ENCODE assay signal across 9 cellular contexts in the genomic region with DNA sequence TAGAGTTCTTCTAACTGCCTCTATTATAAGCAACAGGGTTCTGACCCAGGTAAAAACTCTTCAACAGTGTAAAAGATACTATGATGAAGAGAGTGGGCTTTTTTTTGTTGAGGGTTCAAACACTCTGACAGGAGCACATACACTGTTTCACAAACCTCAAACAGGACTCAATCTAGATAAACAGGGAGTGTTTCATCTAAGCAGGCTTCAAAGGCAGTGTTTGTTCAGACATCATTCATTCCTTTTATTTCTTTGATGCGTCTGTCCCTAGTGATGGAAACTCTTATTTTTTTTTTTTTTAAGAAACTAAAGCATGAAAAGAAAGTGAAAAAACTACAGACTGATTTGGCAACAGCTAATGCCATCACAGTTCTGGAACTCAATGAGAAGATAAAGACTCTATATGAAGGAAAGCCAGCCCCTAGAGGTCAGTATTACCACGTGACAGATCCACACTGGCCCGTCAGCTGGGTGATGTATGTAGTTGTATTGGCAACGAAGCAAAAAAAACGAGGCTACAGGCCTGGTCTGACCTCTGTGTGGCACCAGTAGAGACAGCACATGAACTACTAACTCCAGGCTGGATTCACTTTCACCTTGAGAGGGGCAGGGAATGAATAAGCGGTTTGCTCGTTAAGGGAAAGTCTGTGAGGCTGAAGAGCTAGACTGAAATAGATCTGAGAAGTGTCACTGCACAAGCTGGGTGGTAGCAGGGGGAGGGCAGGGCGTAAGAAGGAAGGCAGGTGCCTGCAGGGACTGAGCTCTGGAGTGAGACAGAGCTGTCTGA.
DNase-seq lines count a peak whose midpoint lies in the region; ATAC-seq and TF ChIP-seq lines count a peak whose summit lies in the region.
"Had no signal": no experiment of that assay in that cellular context is flagged by ENCODE, and none has a peak within 500 bp of the region (broad histone marks: within the 10 kb centered on the region; RNA-seq: fewer than 3 reads in every experiment).

No MANE protein-coding gene starts in this region.

- H3K27ac ChIP-seq in ACC112 (ENCODE audit: low read depth, low read length) (no peak overlapping the region), HCT116 (ENCODE audit: low read depth, low read length) (peak overlapping the region; percentile 0; the same call in 1 of the 2 replicates), dorsolateral prefrontal cortex (peak overlapping the region in 44 of 59 donors; percentile 2 to 78 (median 45))
- H3K27ac ChIP-seq: neutrophil had no signal

- H3K79me2 ChIP-seq in ACC112 (ENCODE audit: control insufficient read depth, insufficient read depth, low read length, unreplicated experiment) (no peaks in the 10 kb centered on the region), HCT116 (ENCODE audit: insufficient read depth, low read length) (no peaks in the 10 kb centered on the region)

- CTCF ChIA-PET in HCT116 (lab: Charles Lee) = interaction anchor here (0.6 to 1.4 kb wide), 7 partner anchors 10 to 624 kb away, joined by 3 to 10 read pairs (median 4); no protein-coding TSS in a partner anchor

- POLR2A ChIA-PET in HCT116 (lab: Charles Lee) = no interaction called here

- TF ChIP-seq CTCF in GM12872 (IDR thresholded peaks at IDR 0.05; ENCODE audit: insufficient read depth, low read depth, low read length) = peak; percentile 39
- peak; percentile 5 to 53 (median 52); a peak in 3 of 6 replicates for TF ChIP-seq CTCF in HCT116 (IDR thresholded peaks at IDR 0.05 in 2 of 3, conservative IDR thresholded peaks at IDR 0.05 in 1 of 3; ENCODE audit: borderline replicate concordance in 1 of 3, insufficient read depth in 1 of 3, low read depth in 2 of 3, low read length in 2 of 3)
- peak; percentile 12 to 76 (median 56) for TF ChIP-seq CTCF in dorsolateral prefrontal cortex (IDR thresholded peaks at IDR 0.05 in 54 of 56, conservative IDR thresholded peaks at IDR 0.05 in 2 of 56; ENCODE audit: low read depth in 1 of 56, partially characterized antibody in 56 of 56)

- RAD21 ChIA-PET in HCT116 (lab: Charles Lee; ENCODE audit: low non-redundant PET in 1 of 2, low total read pairs in 2 of 2, uncharacterized antibody in 2 of 2, unreplicated experiment in 2 of 2) = interaction anchor here (1.0 to 1.2 kb wide), 2 partner anchors 324 to 330 kb away, joined by 3 read pairs; no protein-coding TSS in a partner anchor

- H2AFZ ChIP-seq in ACC112 (ENCODE audit: low read length, unreplicated experiment) (peak overlapping the region; percentile 96), HCT116 (ENCODE audit: low read depth, low read length, poor library complexity, severe bottlenecking) (peak overlapping the region; percentile 13)

- no peaks in the 10 kb centered on the region for H3K36me3 ChIP-seq in ACC112 (ENCODE audit: insufficient read depth, low read length)
- no peaks in the 10 kb centered on the region for H3K36me3 ChIP-seq in HCT116 (ENCODE audit: control insufficient read depth in 1 of 2, insufficient read depth in 2 of 2, low read length in 2 of 2)
- H3K36me3 ChIP-seq: neutrophil had no signal

- no peak overlapping the region for H3K4me3 ChIP-seq in ACC112 (ENCODE audit: low read depth, low read length)
- no peak overlapping the region for H3K4me3 ChIP-seq in HCT116 (replicated peaks in 1 of 2; ENCODE audit: low read depth in 1 of 2, low read length in 2 of 2)
- peak overlapping the region in 12 of 59 donors; percentile 2 to 36 (median 14) for H3K4me3 ChIP-seq in dorsolateral prefrontal cortex

- H3K4me1 ChIP-seq in ACC112 (ENCODE audit: control insufficient read depth, insufficient read depth, low read length, unreplicated experiment) (peaks cover 38% of the 10 kb centered on the region), HCT116 (ENCODE audit: control insufficient read depth in 1 of 2, insufficient read depth in 2 of 2, low read length in 2 of 2) (peaks cover 14 to 26% of the 10 kb centered on the region in 2 experiments)

- BruUV-seq in HCT116 (replicated peaks; lab: Mats Ljungman, UMichigan) = no TSS peak

- TF ChIP-seq POLR2A in HCT116 (IDR thresholded peaks at IDR 0.05; ENCODE audit: borderline replicate concordance, extremely low read depth, insufficient read depth, insufficient read length) = no peak

- intact Hi-C loops in HCT116 (cut with micrococcal nuclease) = loop anchor here (2.0 to 10.0 kb wide), 4 partner anchors 311 to 969 kb away; no protein-coding TSS in a partner anchor
- intact Hi-C loops in dorsolateral prefrontal cortex (cut with DNase I) = loop anchor here (1.0 to 10.0 kb wide), 4 partner anchors 207 to 326 kb away; partner anchors contain the start of gene SLC12A2 (in 2 of the 2)

- H3K9ac ChIP-seq in HCT116 (ENCODE audit: low read length) = no peak overlapping the region

- no peaks in the 10 kb centered on the region for H3K9me3 ChIP-seq in HCT116 (ENCODE audit: control insufficient read depth in 1 of 2, insufficient read depth in 1 of 2, low read depth in 1 of 2, low read length in 2 of 2)
- H3K9me3 ChIP-seq: neutrophil had no signal

- peak; percentile 84 for ATAC-seq in HCT116

- H3K4me2 ChIP-seq in HCT116 (ENCODE audit: low read length) = peak overlapping the region; percentile 68

- TF ChIP-seq RAD21 in HCT116 (IDR thresholded peaks at IDR 0.05; ENCODE audit: low read depth) = peak; percentile 84

- DNase-seq in HCT116 (ENCODE audit: low read depth, low spot score) (peak; percentile 65), LoVo (ENCODE audit: low spot score) (peak; percentile 78), SK-N-DZ (ENCODE audit: low spot score) (peak; percentile 86), dorsolateral prefrontal cortex (peak in 9 of 10 donors; percentile 26 to 80 (median 54)), midbrain (lab: John Stamatoyannopoulos, UW) (peak; percentile 72), ureter (ENCODE audit: low spot score) (peak; percentile 42)

- no peaks in the 10 kb centered on the region for H3K9me2 ChIP-seq in HCT116 (ENCODE audit: insufficient read depth)

- no peaks in the 10 kb centered on the region for H4K20me1 ChIP-seq in HCT116 (ENCODE audit: insufficient read depth)

- H3K27me3 ChIP-seq in ACC112 (ENCODE audit: insufficient read depth, low read length) (no peaks in the 10 kb centered on the region), HCT116 (ENCODE audit: insufficient read depth, low read length) (no peaks in the 10 kb centered on the region), dorsolateral prefrontal cortex (no peaks in the 10 kb centered on the region)
- H3K27me3 ChIP-seq: neutrophil had no signal

TF ChIP-seq in HCT116, 20 proteins besides CTCF, POLR2A, EP300 and RAD21:
- TF ChIP-seq, protein P1, sequence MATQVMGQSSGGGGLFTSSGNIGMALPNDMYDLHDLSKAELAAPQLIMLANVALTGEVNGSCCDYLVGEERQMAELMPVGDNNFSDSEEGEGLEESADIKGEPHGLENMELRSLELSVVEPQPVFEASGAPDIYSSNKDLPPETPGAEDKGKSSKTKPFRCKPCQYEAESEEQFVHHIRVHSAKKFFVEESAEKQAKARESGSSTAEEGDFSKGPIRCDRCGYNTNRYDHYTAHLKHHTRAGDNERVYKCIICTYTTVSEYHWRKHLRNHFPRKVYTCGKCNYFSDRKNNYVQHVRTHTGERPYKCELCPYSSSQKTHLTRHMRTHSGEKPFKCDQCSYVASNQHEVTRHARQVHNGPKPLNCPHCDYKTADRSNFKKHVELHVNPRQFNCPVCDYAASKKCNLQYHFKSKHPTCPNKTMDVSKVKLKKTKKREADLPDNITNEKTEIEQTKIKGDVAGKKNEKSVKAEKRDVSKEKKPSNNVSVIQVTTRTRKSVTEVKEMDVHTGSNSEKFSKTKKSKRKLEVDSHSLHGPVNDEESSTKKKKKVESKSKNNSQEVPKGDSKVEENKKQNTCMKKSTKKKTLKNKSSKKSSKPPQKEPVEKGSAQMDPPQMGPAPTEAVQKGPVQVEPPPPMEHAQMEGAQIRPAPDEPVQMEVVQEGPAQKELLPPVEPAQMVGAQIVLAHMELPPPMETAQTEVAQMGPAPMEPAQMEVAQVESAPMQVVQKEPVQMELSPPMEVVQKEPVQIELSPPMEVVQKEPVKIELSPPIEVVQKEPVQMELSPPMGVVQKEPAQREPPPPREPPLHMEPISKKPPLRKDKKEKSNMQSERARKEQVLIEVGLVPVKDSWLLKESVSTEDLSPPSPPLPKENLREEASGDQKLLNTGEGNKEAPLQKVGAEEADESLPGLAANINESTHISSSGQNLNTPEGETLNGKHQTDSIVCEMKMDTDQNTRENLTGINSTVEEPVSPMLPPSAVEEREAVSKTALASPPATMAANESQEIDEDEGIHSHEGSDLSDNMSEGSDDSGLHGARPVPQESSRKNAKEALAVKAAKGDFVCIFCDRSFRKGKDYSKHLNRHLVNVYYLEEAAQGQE (IDR thresholded peaks at IDR 0.05; ENCODE audit: low read depth) = no peak
- TF ChIP-seq SRF (IDR thresholded peaks at IDR 0.05; ENCODE audit: low read depth) = no peak
- no peak for TF ChIP-seq EGR1 (IDR thresholded peaks at IDR 0.05; ENCODE audit: low read depth)
- TF ChIP-seq CBX3 (IDR thresholded peaks at IDR 0.05; ENCODE audit: low read depth) = peak; percentile 38; the same call in 1 of the 2 replicates
- TF ChIP-seq, protein P2, sequence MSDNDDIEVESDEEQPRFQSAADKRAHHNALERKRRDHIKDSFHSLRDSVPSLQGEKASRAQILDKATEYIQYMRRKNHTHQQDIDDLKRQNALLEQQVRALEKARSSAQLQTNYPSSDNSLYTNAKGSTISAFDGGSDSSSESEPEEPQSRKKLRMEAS (IDR thresholded peaks at IDR 0.05) = peak; percentile 56; the same call in 1 of the 2 replicates
- TF ChIP-seq, protein P3, sequence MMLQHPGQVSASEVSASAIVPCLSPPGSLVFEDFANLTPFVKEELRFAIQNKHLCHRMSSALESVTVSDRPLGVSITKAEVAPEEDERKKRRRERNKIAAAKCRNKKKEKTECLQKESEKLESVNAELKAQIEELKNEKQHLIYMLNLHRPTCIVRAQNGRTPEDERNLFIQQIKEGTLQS (IDR thresholded peaks at IDR 0.05) = no peak
- no peak for TF ChIP-seq TCF7L2 (IDR thresholded peaks at IDR 0.05; ENCODE audit: borderline replicate concordance, extremely low read depth, insufficient read depth, insufficient read length)
